9 cellular contexts compared by ENCODE assay signal in the genomic region with DNA sequence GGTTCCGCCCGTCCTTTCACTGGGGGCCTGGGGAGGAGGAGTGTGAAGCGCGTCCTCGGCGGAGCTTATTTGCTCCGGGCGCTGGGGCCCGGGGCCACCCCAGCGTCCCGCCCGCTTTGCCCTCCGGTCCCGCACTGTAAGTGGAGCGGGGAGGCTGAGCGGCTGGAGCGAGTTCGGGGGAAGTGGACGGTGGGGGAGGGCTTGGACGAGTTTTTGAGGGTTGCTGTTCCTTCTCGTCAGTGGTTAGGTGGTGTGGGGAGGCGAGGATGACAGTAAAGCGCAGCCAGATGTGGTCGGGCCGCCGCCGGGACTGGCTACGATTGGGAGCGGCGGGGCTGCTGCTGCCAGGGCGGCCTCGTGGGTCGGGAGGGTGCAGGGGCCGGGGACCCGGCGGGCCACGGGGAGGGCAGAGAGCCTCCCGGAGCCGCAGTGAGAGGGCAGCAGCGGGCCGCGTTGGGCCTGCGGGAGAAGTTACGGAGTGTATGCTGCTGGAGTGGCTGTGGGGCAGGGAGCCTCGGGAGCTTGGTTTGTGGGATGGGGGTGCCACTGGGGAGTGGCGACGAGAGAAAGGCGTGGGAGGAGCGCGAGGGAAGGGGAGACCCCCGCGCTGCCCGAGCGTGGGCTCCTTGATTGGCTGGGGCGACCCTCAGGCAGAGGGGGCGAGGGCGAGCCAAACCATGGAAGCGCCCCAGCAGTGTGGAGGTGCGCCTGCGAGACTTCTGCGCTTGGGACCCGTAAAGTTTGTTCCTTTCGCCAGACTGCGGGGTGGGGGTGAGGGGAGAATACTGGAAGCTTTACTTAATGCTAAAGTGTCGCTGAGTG. TPM values are rescaled to one million over a fixed set of nuclear protein-coding genes. Genes with fewer than 3 reads are reported as not detected.
A peak's percentile ranks its signal among the peaks of the same experiment; 100 is the strongest.
DNase-seq lines count a peak whose midpoint lies in the region; ATAC-seq, FAIRE-seq and TF ChIP-seq lines count a peak whose summit lies in the region.
"Had no signal": no experiment of that assay in that cellular context is flagged by ENCODE, and none has a peak within 500 bp of the region (broad histone marks: within the 10 kb centered on the region; RNA-seq: fewer than 3 reads in every experiment).

No MANE protein-coding gene starts in this region.

- H3K4me3 ChIP-seq in endothelial cell of umbilical vein (replicated peaks in 1 of 3; ENCODE audit: insufficient read depth in 1 of 3, low read depth in 1 of 3, low read length in 3 of 3) (peak overlapping the region; percentile 71 to 99 (median 89)), mesodermal cell (ENCODE audit: extremely low read depth, insufficient read depth, low read length, poor library complexity, severe bottlenecking) (peak overlapping the region; percentile 97), vagina (peak overlapping the region; percentile 79 to 88)

- dilution Hi-C loops in endothelial cell of umbilical vein (cut with MboI; ENCODE audit: extremely low pct_ligation_motif_present, low sequenced_read_pairs): no loop called here

- peak overlapping the region; percentile 80 for H3K9ac ChIP-seq in endothelial cell of umbilical vein (replicated peaks; ENCODE audit: extremely low read depth, insufficient read depth, low read length)

- H2AFZ ChIP-seq in endothelial cell of umbilical vein (ENCODE audit: low read depth, low read length): peak overlapping the region; percentile 88

- BruUV-seq in endothelial cell of umbilical vein (replicated peaks; lab: Mats Ljungman, UMichigan): no TSS peak

- WGBS in mesodermal cell (ENCODE audit: insufficient coverage in 2 of 2), 2 experiments: 1 to 3% methylated on average over 35 to 53 of the region's 65 CpGs

- no peaks in the 10 kb centered on the region for H3K27me3 ChIP-seq in endothelial cell of umbilical vein (ENCODE audit: control insufficient read depth in 2 of 2, insufficient read depth in 2 of 2, low read length in 2 of 2)
- H3K27me3 ChIP-seq in vagina: no peaks in the 10 kb centered on the region

- H3K9me1 ChIP-seq in endothelial cell of umbilical vein (replicated peaks; ENCODE audit: control insufficient read depth, extremely low read depth, insufficient read depth, low read length): no peaks in the 10 kb centered on the region

- POLR2A ChIA-PET in endothelial cell of umbilical vein (lab: Charles Lee): interaction anchor here (0.6 to 1.4 kb wide), 2 partner anchors 9 to 984 kb away, joined by 3 read pairs; no protein-coding TSS in a partner anchor

- peak; percentile 42 to 76 for TF ChIP-seq CTCF in endothelial cell of umbilical vein (IDR thresholded peaks at IDR 0.05; ENCODE audit: extremely low read depth in 1 of 2, insufficient read depth in 1 of 2, low read depth in 1 of 2, low read length in 2 of 2)
- TF ChIP-seq CTCF in vagina (IDR thresholded peaks at IDR 0.05): peak in 2 of 3 experiments; percentile 17 to 41

- ATAC-seq in GM21619 (IDR thresholded peaks at IDR 0.05; ENCODE audit: unreplicated experiment): no peak
- no peak for ATAC-seq in HG03565 (IDR thresholded peaks at IDR 0.05; ENCODE audit: unreplicated experiment)

- H4K20me1 ChIP-seq in endothelial cell of umbilical vein (replicated peaks; ENCODE audit: control insufficient read depth, extremely low read depth, insufficient read depth, low read length): no peaks in the 10 kb centered on the region

- H3K9me3 ChIP-seq in endothelial cell of umbilical vein (replicated peaks; ENCODE audit: control insufficient read depth, insufficient read depth, low read length) (no peaks in the 10 kb centered on the region), mesodermal cell (ENCODE audit: control insufficient read depth, low read length) (no peaks in the 10 kb centered on the region), vagina (no peaks in the 10 kb centered on the region)

- intact Hi-C loops in endothelial cell of umbilical vein (cut with micrococcal nuclease): loop anchor here (1.0 to 10.0 kb wide), 8 partner anchors 194 to 1586 kb away; no protein-coding TSS in a partner anchor
- intact Hi-C loops in vagina (cut with DNase I): no loop called here

- peak overlapping the region; percentile 79 for H3K27ac ChIP-seq in endothelial cell of umbilical vein (ENCODE audit: insufficient read depth, low read depth, low read length)
- peak overlapping the region; percentile 81 for H3K27ac ChIP-seq in mesodermal cell (ENCODE audit: low read depth, low read length, severe bottlenecking)
- peak overlapping the region; percentile 94 for H3K27ac ChIP-seq in vagina

- H3K36me3 ChIP-seq in endothelial cell of umbilical vein (ENCODE audit: control insufficient read depth in 2 of 2, extremely low read depth in 1 of 2, insufficient read depth in 2 of 2, low read length in 2 of 2) (no peaks in the 10 kb centered on the region), mesodermal cell (ENCODE audit: control insufficient read depth, insufficient read depth, low read length) (no peaks in the 10 kb centered on the region), vagina (no peaks in the 10 kb centered on the region)

- peak; percentile 17 to 21 for DNase-seq in activated T-cell treated with anti-CD3 and anti-CD28 coated beads, Interleukin-2, amount 50 U/mL, for 48 hours
- no peak for DNase-seq in activated T-cell treated with anti-CD3 and anti-CD28 coated beads, Interleukin-2, amount 50 U/mL, for 1 hour
- DNase-seq in NOMO-1 treated with DMSO at 0.1 percent for 48 hours (lab: John Stamatoyannopoulos, UW; ENCODE audit: unreplicated experiment) (peak; percentile 66), endothelial cell of umbilical vein (ENCODE audit: low read depth, low spot score) (peak; percentile 77), vagina (ENCODE audit: extremely low spot score in 2 of 2) (peak in 1 of 2 donors; percentile 88)
- DNase-seq: activated T-cell treated with anti-CD3 and anti-CD28 coated beads, Interleukin-2, amount 50 U/mL, for 4 hours had no signal

- H3K4me1 ChIP-seq in endothelial cell of umbilical vein (ENCODE audit: control insufficient read depth, extremely low read depth, insufficient read depth, low read length) (peaks cover 11% of the 10 kb centered on the region), mesodermal cell (ENCODE audit: control insufficient read depth, insufficient read depth, low read length, poor library complexity, severe bottlenecking) (peaks cover 11% of the 10 kb centered on the region), vagina (peaks cover 19% of the 10 kb centered on the region)

- CTCF ChIA-PET in endothelial cell of umbilical vein (lab: Charles Lee): interaction anchor here (0.7 to 6.6 kb wide), 17 partner anchors 10 to 1585 kb away, joined by 3 to 95 read pairs (median 7); no protein-coding TSS in a partner anchor

- no peak for FAIRE-seq in endothelial cell of umbilical vein (lab: Jason Lieb, UNC)

- peaks cover 29% of the 10 kb centered on the region for H3K79me2 ChIP-seq in endothelial cell of umbilical vein (ENCODE audit: control insufficient read depth, insufficient read depth, low read length)

- no peak for TF ChIP-seq POLR2A in endothelial cell of umbilical vein (IDR thresholded peaks at IDR 0.05; ENCODE audit: low read depth, low read length)
- TF ChIP-seq POLR2A in vagina (IDR thresholded peaks at IDR 0.05): no peak

- peak overlapping the region; percentile 92 for H3K4me2 ChIP-seq in endothelial cell of umbilical vein (ENCODE audit: insufficient read depth, low read length)

TF ChIP-seq in endothelial cell of umbilical vein, 7 proteins besides CTCF, POLR2A, EP300 and RAD21:
- TF ChIP-seq POLR2AphosphoS5 (IDR thresholded peaks at IDR 0.05; ENCODE audit: insufficient read depth, low read depth, low read length) (peak; percentile 41), EZH2 (IDR thresholded peaks at IDR 0.05; ENCODE audit: borderline replicate concordance, low read depth, low read length, severe bottlenecking) (no peak), JUN (IDR thresholded peaks at IDR 0.05; ENCODE audit: borderline replicate concordance, insufficient read depth, insufficient read length, low read depth) (no peak)

RNA-seq across cellular contexts. Expression of a gene that starts 2.1 kb away (rescaled TPM):
- total RNA-seq in endothelial cell of umbilical vein (40.0 and 46.1 TPM in 2 replicates), vagina (68.0 TPM)
- polyA plus RNA-seq in endothelial cell of umbilical vein: 32.7 and 78.3 TPM in 2 replicates
- polyA plus RNA-seq in endothelial cell of umbilical vein (2011; cell fraction: cytosol; rRNA removed): 33.7 and 43.6 TPM in 2 replicates
- polyA plus RNA-seq in endothelial cell of umbilical vein (2011; cell fraction: nucleus; rRNA removed): 60.6 and 92.9 TPM in 2 replicates
- polyA plus RNA-seq in endothelial cell of umbilical vein (2012): 34.1 and 49.5 TPM in 2 replicates
- 221 and 231 TPM in 2 replicates for polyA minus RNA-seq in endothelial cell of umbilical vein
- polyA minus RNA-seq in endothelial cell of umbilical vein (2011; cell fraction: cytosol; rRNA and poly(A)+ RNA removed): not detected
- 92.9 and 145 TPM in 2 replicates for polyA minus RNA-seq in endothelial cell of umbilical vein (2011; cell fraction: nucleus; rRNA and poly(A)+ RNA removed)
- polyA plus RNA-seq in mesodermal cell (2013, experiment 1 of 2): 133 TPM
- polyA plus RNA-seq in mesodermal cell (2013, experiment 2 of 2): 125 TPM
